ENCODE assay signal across 13 cellular contexts in the genomic region with DNA sequence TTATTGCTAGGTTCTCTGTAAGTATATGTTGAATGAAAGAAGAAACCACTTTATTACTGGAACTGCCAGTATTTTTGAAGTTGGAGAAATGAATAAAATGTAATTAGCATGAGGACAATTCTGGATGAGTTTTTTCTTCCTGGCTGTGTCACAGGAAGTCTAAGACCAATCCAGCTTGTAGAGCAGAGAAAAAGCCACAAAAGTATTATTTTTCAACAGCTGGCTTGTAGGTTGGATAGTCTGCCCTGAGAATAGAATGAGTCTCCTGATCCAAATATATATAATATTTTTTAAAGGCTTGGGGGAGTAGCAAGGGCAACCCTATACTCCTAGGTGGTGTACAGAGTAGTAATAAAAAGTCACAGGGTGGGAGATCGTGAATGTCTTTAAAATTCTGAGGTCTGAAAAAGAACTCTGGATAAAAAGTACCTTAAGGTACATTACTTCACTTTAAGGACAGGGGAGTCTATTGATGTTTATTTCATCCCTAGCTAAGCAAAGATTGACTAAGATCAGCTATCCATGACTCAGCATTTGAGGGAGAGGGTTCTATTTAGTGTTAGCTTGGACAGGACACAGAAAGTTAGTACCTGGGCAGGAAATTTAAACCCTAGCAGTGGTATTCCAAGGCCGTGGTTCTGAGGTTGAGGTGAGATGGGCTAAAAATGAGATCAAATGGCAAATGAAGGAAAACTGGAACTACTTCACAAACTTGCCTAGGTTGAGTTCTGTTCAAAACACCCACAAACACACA. TPM values are rescaled to one million over a fixed set of nuclear protein-coding genes. Genes with fewer than 3 reads are reported as not detected.
DNase-seq lines count a peak whose midpoint lies in the region; ATAC-seq and TF ChIP-seq lines count a peak whose summit lies in the region.
"Had no signal": no experiment of that assay in that cellular context is flagged by ENCODE, and none has a peak within 500 bp of the region (broad histone marks: within the 10 kb centered on the region; RNA-seq: fewer than 3 reads in every experiment).

No MANE protein-coding gene starts in this region.

- TF ChIP-seq CTCF in Calu3 (IDR thresholded peaks at IDR 0.05; ENCODE audit: unreplicated experiment) (no peak), astrocyte of the spinal cord (IDR thresholded peaks at IDR 0.05; ENCODE audit: low read depth, low read length) (no peak)

- H3K9me3 ChIP-seq in right cardiac atrium (ENCODE audit: control insufficient read depth, low read length), result no peaks in the 10 kb centered on the region

- in situ Hi-C loops in astrocyte of the spinal cord (cut with HindIII; ENCODE audit: low sequenced_read_pairs), result no loop called here

- peaks cover 35% of the 10 kb centered on the region for H3K4me1 Mint-ChIP-seq in Calu3 (ENCODE audit: low read depth, unreplicated experiment)
- H3K4me1 Mint-ChIP-seq: activated CD4-positive, alpha-beta memory T cell treated with anti-CD3 and anti-CD28 coated beads, Interleukin-2, amount 10 ng/mL, durations not matched to agents 7 days and 5 days; activated naive CD4-positive, alpha-beta T cell treated with anti-CD3 and anti-CD28 coated beads, Interleukin-2, amount 50 U/mL, for 24 hours; B cell had no signal

- H3K9me3 Mint-ChIP-seq in Calu3 (ENCODE audit: low read depth, unreplicated experiment), result no peaks in the 10 kb centered on the region
- H3K9me3 Mint-ChIP-seq: activated CD4-positive, alpha-beta memory T cell treated with anti-CD3 and anti-CD28 coated beads, Interleukin-2, amount 10 ng/mL, durations not matched to agents 7 days and 5 days; activated naive CD4-positive, alpha-beta T cell treated with anti-CD3 and anti-CD28 coated beads, Interleukin-2, amount 50 U/mL, for 24 hours; natural killer cell treated with Interleukin-12 subunit alpha and Interleukin-12 subunit beta and Interleukin-15 and Interleukin-18, amount 100 ng/mL, for 72 hours had no signal

- DNase-seq in Calu3 (no peak), astrocyte of the spinal cord (ENCODE audit: low read depth, low spot score) (peak; percentile 26), right cardiac atrium (no peak), renal cortical epithelial cell (ENCODE audit: low read depth) (peak; percentile 64), head of caudate nucleus (no peak), NCI-H1417 treated with DMSO at 0.1 percent for 48 hours (lab: John Stamatoyannopoulos, UW) (no peak)
- DNase-seq: activated CD4-positive, alpha-beta memory T cell treated with anti-CD3 and anti-CD28 coated beads, Interleukin-2, amount 10 ng/mL, durations not matched to agents 7 days and 5 days; NCI-H2029 treated with DMSO at 0.1 percent for 48 hours had no signal

- CTCF ChIA-PET in Calu3 (lab: Charles Lee), result interaction anchor here (0.6 to 1.3 kb wide), 3 partner anchors 16 to 1885 kb away, joined by 3 to 4 read pairs (median 4); no protein-coding TSS in a partner anchor

- H3K4me1 ChIP-seq in right cardiac atrium (ENCODE audit: control insufficient read depth, insufficient read depth, low read length), result peaks cover 3% of the 10 kb centered on the region

- no peaks in the 10 kb centered on the region for H3K27me3 Mint-ChIP-seq in Calu3 (ENCODE audit: unreplicated experiment)
- H3K27me3 Mint-ChIP-seq: activated naive CD4-positive, alpha-beta T cell treated with anti-CD3 and anti-CD28 coated beads, Interleukin-2, amount 50 U/mL, for 24 hours had no signal

- H3K4me3 ChIP-seq in astrocyte of the spinal cord (ENCODE audit: low read depth, low read length) (no peak overlapping the region), right cardiac atrium (ENCODE audit: low read length) (no peak overlapping the region)

- ATAC-seq in right cardiac atrium, result no peak
- ATAC-seq in HG02885 (IDR thresholded peaks at IDR 0.05; ENCODE audit: poor library complexity, unreplicated experiment), result no peak
- ATAC-seq in HG03378 (IDR thresholded peaks at IDR 0.05; ENCODE audit: unreplicated experiment), result no peak
- ATAC-seq: natural killer cell treated with Interleukin-12 subunit alpha and Interleukin-12 subunit beta and Interleukin-15 and Interleukin-18, amount 100 ng/mL, for 72 hours had no signal

- peak overlapping the region; percentile 75 for H3K27ac Mint-ChIP-seq in Calu3 (ENCODE audit: unreplicated experiment)
- H3K27ac Mint-ChIP-seq: activated CD4-positive, alpha-beta memory T cell treated with anti-CD3 and anti-CD28 coated beads, Interleukin-2, amount 10 ng/mL, durations not matched to agents 7 days and 5 days; activated naive CD4-positive, alpha-beta T cell treated with anti-CD3 and anti-CD28 coated beads, Interleukin-2, amount 50 U/mL, for 24 hours; B cell; natural killer cell treated with Interleukin-12 subunit alpha and Interleukin-12 subunit beta and Interleukin-15 and Interleukin-18, amount 100 ng/mL, for 72 hours had no signal

- peak overlapping the region; percentile 75 for H3K27ac ChIP-seq in right cardiac atrium (ENCODE audit: low read length)

- H3K4me3 Mint-ChIP-seq in Calu3 (ENCODE audit: low read depth, unreplicated experiment), result no peak overlapping the region
- H3K4me3 Mint-ChIP-seq: activated CD4-positive, alpha-beta memory T cell treated with anti-CD3 and anti-CD28 coated beads, Interleukin-2, amount 10 ng/mL, durations not matched to agents 7 days and 5 days; activated naive CD4-positive, alpha-beta T cell treated with anti-CD3 and anti-CD28 coated beads, Interleukin-2, amount 50 U/mL, for 24 hours; B cell; natural killer cell treated with Interleukin-12 subunit alpha and Interleukin-12 subunit beta and Interleukin-15 and Interleukin-18, amount 100 ng/mL, for 72 hours had no signal

- 59% methylated on average over 2 of the region's 2 CpGs for WGBS in right cardiac atrium

- no TSS peak for BruUV-seq in Calu3 (replicated peaks; lab: Mats Ljungman, UMichigan)

- H3K27me3 ChIP-seq in right cardiac atrium (ENCODE audit: control insufficient read depth, insufficient read depth), result no peaks in the 10 kb centered on the region

- no peaks in the 10 kb centered on the region for H3K36me3 Mint-ChIP-seq in Calu3 (ENCODE audit: insufficient read depth, unreplicated experiment)
- H3K36me3 Mint-ChIP-seq: activated naive CD4-positive, alpha-beta T cell treated with anti-CD3 and anti-CD28 coated beads, Interleukin-2, amount 50 U/mL, for 24 hours; natural killer cell treated with Interleukin-12 subunit alpha and Interleukin-12 subunit beta and Interleukin-15 and Interleukin-18, amount 100 ng/mL, for 72 hours had no signal

- intact Hi-C loops in Calu3 (cut with micrococcal nuclease; ENCODE audit: unreplicated experiment), result no loop called here
- intact Hi-C loops in right cardiac atrium (cut with DNase I), result no loop called here
- intact Hi-C loops in head of caudate nucleus (cut with DNase I), result no loop called here

RNA-seq across cellular contexts. Expression of gene SLC40A1, which starts 31.7 kb away (rescaled TPM):
- 37.6 and 49.6 TPM in 2 replicates for total RNA-seq in Calu3 (2022)
- total RNA-seq in right cardiac atrium, result 10 to 100 TPM; 50.5 to 86.9 (median 73.9) TPM
- polyA plus RNA-seq in right cardiac atrium, result 32.2 TPM
- 2.8 and 26.3 TPM in 2 replicates for total RNA-seq in renal cortical epithelial cell

Comparison
In these comparisons a context has a peak if more than half of its experiments do, and no peak if none do; other contexts are left out.
1. DNase-seq: peak in astrocyte of the spinal cord (single experiment) and renal cortical epithelial cell (single experiment); none in Calu3 (single experiment), right cardiac atrium (0 of 3), head of caudate nucleus (0 of 42) and NCI-H1417 treated with DMSO at 0.1 percent for 48 hours (single experiment).